ENCODE assay signal across 25 cellular contexts in the genomic region with DNA sequence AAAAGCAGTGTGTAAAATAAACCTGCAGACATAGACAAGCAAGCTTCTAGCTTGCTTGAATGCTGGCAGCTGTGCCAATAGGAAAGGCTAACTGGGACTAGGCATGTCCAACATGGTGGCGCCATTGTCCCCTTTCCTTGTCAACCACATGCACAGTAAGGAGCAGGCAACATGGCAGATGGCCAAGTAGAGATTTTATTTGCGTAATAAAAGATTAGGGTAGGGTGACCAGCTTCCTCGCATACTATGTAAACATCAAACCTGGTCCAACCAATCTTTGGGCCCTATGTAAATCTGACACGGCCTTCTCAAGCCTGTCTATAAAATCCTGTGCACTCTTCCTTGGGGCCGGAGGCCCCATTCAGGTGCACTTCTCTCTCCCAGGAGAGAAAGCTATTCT.
DNase-seq lines count a peak whose midpoint lies in the region; TF ChIP-seq lines count a peak whose summit lies in the region.
"Had no signal": no experiment of that assay in that cellular context is flagged by ENCODE, and none has a peak within 500 bp of the region (broad histone marks: within the 10 kb centered on the region; RNA-seq: fewer than 3 reads in every experiment).

No MANE protein-coding gene starts in this region.

- no peaks in the 10 kb centered on the region for H3K4me1 Mint-ChIP-seq in activated naive CD4-positive, alpha-beta T cell treated with anti-CD3 and anti-CD28 coated beads, Interleukin-2, amount 10 ng/mL, durations not matched to agents 7 days and 5 days
- H3K4me1 Mint-ChIP-seq: memory B cell; naive thymus-derived CD8-positive, alpha-beta T cell had no signal

- no peak for TF ChIP-seq CTCF in esophagus muscularis mucosa (IDR thresholded peaks at IDR 0.05)

- peaks cover 5% of the 10 kb centered on the region for H3K9me3 Mint-ChIP-seq in activated naive CD4-positive, alpha-beta T cell treated with anti-CD3 and anti-CD28 coated beads, Interleukin-2, amount 10 ng/mL, durations not matched to agents 7 days and 5 days
- H3K9me3 Mint-ChIP-seq: memory B cell had no signal

- DNase-seq in DMS153 (lab: John Stamatoyannopoulos, UW) (peak; percentile 89), LoVo (ENCODE audit: low spot score) (peak; percentile 9), NCI-H510A (lab: John Stamatoyannopoulos, UW) (peak; percentile 46), epithelial cell of prostate (ENCODE audit: low read depth, low spot score) (peak; percentile 1), dedifferentiated amniotic fluid mesenchymal stem cell (ENCODE audit: extremely low spot score) (no peak), esophagus muscularis mucosa (ENCODE audit: extremely low spot score) (no peak)
- DNase-seq in activated naive CD4-positive, alpha-beta T cell treated with anti-CD3 and anti-CD28 coated beads, Interleukin-2, amount 10 ng/mL, durations not matched to agents 7 days and 5 days, result no peak
- DNase-seq: activated CD4-positive, alpha-beta T cell treated with anti-CD3 and anti-CD28 coated beads, Interleukin-2, amount 50 U/mL, for 48 hours; activated naive CD4-positive, alpha-beta T cell treated with anti-CD3 and anti-CD28 coated beads for 36 hours; aorta; Caco-2; effector memory CD8-positive, alpha-beta T cell; GF-D8; heart right ventricle; islet precursor cell; naive thymus-derived CD8-positive, alpha-beta T cell; NK-92 treated with Interleukin-12 subunit alpha and Interleukin-12 subunit beta, amount 100 ng/mL, for 24 hours; RPMI8226; stimulated activated CD4-positive, alpha-beta T cell treated with anti-CD3 and anti-CD28 coated beads, Interleukin-2, amount 100 ng/mL, for 24 hours; stomach; WERI-Rb-1 had no signal

- no peaks in the 10 kb centered on the region for H3K36me3 Mint-ChIP-seq in activated naive CD4-positive, alpha-beta T cell treated with anti-CD3 and anti-CD28 coated beads, Interleukin-2, amount 10 ng/mL, durations not matched to agents 7 days and 5 days
- H3K36me3 Mint-ChIP-seq: memory B cell; naive thymus-derived CD8-positive, alpha-beta T cell had no signal

- no peak overlapping the region for H3K27ac ChIP-seq in epithelial cell of prostate
- H3K27ac ChIP-seq in esophagus muscularis mucosa (replicated peaks in 1 of 4), result no peak overlapping the region
- H3K27ac ChIP-seq: heart right ventricle, KMS-11, parathyroid adenoma, stomach, WERI-Rb-1 had no signal

- intact Hi-C loops in esophagus muscularis mucosa (cut with DNase I), result no loop called here

- no peaks in the 10 kb centered on the region for H3K27me3 Mint-ChIP-seq in activated naive CD4-positive, alpha-beta T cell treated with anti-CD3 and anti-CD28 coated beads, Interleukin-2, amount 10 ng/mL, durations not matched to agents 7 days and 5 days
- H3K27me3 Mint-ChIP-seq: effector memory CD8-positive, alpha-beta T cell; memory B cell; naive thymus-derived CD8-positive, alpha-beta T cell had no signal

- H3K36me3 ChIP-seq in esophagus muscularis mucosa, result no peaks in the 10 kb centered on the region
- H3K36me3 ChIP-seq: heart right ventricle, stomach, WERI-Rb-1 had no signal

- CTCF ChIA-PET in activated naive CD4-positive, alpha-beta T cell treated with anti-CD3 and anti-CD28 coated beads, Interleukin-2, amount 10 ng/mL, durations not matched to agents 7 days and 5 days (lab: Charles Lee), result no interaction called here

- no peak for TF ChIP-seq POLR2A in esophagus muscularis mucosa (IDR thresholded peaks at IDR 0.05; ENCODE audit: low read depth)

- H3K4me1 ChIP-seq in esophagus muscularis mucosa, result no peaks in the 10 kb centered on the region
- H3K4me1 ChIP-seq: Caco-2, heart right ventricle, parathyroid adenoma, stomach had no signal

- no peak overlapping the region for H3K4me3 ChIP-seq in esophagus muscularis mucosa
- H3K4me3 ChIP-seq: GM12878, heart right ventricle, stomach had no signal

- H3K4me3 Mint-ChIP-seq in activated naive CD4-positive, alpha-beta T cell treated with anti-CD3 and anti-CD28 coated beads, Interleukin-2, amount 10 ng/mL, durations not matched to agents 7 days and 5 days, result no peak overlapping the region
- H3K4me3 Mint-ChIP-seq: activated naive CD4-positive, alpha-beta T cell treated with anti-CD3 and anti-CD28 coated beads for 36 hours; effector memory CD8-positive, alpha-beta T cell; memory B cell; naive thymus-derived CD8-positive, alpha-beta T cell had no signal

- H3K27me3 ChIP-seq in esophagus muscularis mucosa, result no peaks in the 10 kb centered on the region
- H3K27me3 ChIP-seq: stomach had no signal

- WGBS in esophagus muscularis mucosa, result 90% methylated on average over 5 of the region's 5 CpGs

- H3K9me3 ChIP-seq in esophagus muscularis mucosa, result no peaks in the 10 kb centered on the region
- H3K9me3 ChIP-seq: Caco-2, heart right ventricle, stomach had no signal

- TF ChIP-seq EP300 in esophagus muscularis mucosa (IDR thresholded peaks at IDR 0.05), result no peak

- no peak overlapping the region for H3K27ac Mint-ChIP-seq in activated naive CD4-positive, alpha-beta T cell treated with anti-CD3 and anti-CD28 coated beads, Interleukin-2, amount 10 ng/mL, durations not matched to agents 7 days and 5 days
- H3K27ac Mint-ChIP-seq: activated naive CD4-positive, alpha-beta T cell treated with anti-CD3 and anti-CD28 coated beads for 36 hours; effector memory CD8-positive, alpha-beta T cell; memory B cell; naive thymus-derived CD8-positive, alpha-beta T cell had no signal

Comparison
In these comparisons a context has a peak if more than half of its experiments do, and no peak if none do; other contexts are left out.
1. DNase-seq: peak in DMS153 (single experiment), LoVo (single experiment), NCI-H510A (single experiment) and epithelial cell of prostate (single experiment); none in dedifferentiated amniotic fluid mesenchymal stem cell (single experiment), esophagus muscularis mucosa (single experiment) and activated naive CD4-positive, alpha-beta T cell treated with anti-CD3 and anti-CD28 coated beads, Interleukin-2, amount 10 ng/mL, durations not matched to agents 7 days and 5 days (single experiment).